In genomic region chr5:29218138-29218537, GRCh38 we compare ENCODE assay signal across 20 cellular contexts.
A peak's percentile ranks its signal among the peaks of the same experiment; 100 is the strongest.
DNase-seq lines count a peak whose midpoint lies in the region; ATAC-seq and TF ChIP-seq lines count a peak whose summit lies in the region.
"Had no signal": no experiment of that assay in that cellular context is flagged by ENCODE, and none has a peak within 500 bp of the region (broad histone marks: within the 10 kb centered on the region; RNA-seq: fewer than 3 reads in every experiment).

No MANE protein-coding gene starts in this region.

- H3K4me1 ChIP-seq in OCI-LY3 (ENCODE audit: low read length): no peaks in the 10 kb centered on the region
- H3K4me1 ChIP-seq in foreskin keratinocyte: no peaks in the 10 kb centered on the region
- H3K4me1 ChIP-seq: testis had no signal

- H3K36me3 ChIP-seq in OCI-LY3 (replicated peaks; ENCODE audit: low read depth, low read length): no peaks in the 10 kb centered on the region

- H3K27ac ChIP-seq in C4-2B (no peak overlapping the region), OCI-LY3 (ENCODE audit: low read length) (no peak overlapping the region), foreskin keratinocyte (no peak overlapping the region), RWPE1 (no peak overlapping the region)
- H3K27ac ChIP-seq: testis had no signal

- no peaks in the 10 kb centered on the region for H3K4me1 Mint-ChIP-seq in naive thymus-derived CD8-positive, alpha-beta T cell
- H3K4me1 Mint-ChIP-seq: B cell, IgD-negative memory B cell had no signal

- H3K79me2 ChIP-seq in OCI-LY3 (ENCODE audit: low read length): no peaks in the 10 kb centered on the region

- H3K9ac ChIP-seq in OCI-LY3 (ENCODE audit: low read length): no peak overlapping the region

- TF ChIP-seq CTCF in C4-2B (conservative IDR thresholded peaks at IDR 0.05) (peak; percentile 7; the same call in 1 of the 2 replicates), OCI-LY3 (IDR thresholded peaks at IDR 0.05; ENCODE audit: low read depth, low read length) (peak; percentile 27; the same call in 1 of the 2 replicates), foreskin keratinocyte (conservative IDR thresholded peaks at IDR 0.05) (peak; percentile 18), RWPE1 (conservative IDR thresholded peaks at IDR 0.05; ENCODE audit: low read depth) (no peak)

- H3K4me3 ChIP-seq in OCI-LY3 (ENCODE audit: low read length): no peak overlapping the region
- H3K4me3 ChIP-seq: testis had no signal

- peak; percentile 18 for DNase-seq in HT-29 (ENCODE audit: low spot score)
- peak in 1 of 2 donors; percentile 13 for DNase-seq in foreskin keratinocyte
- DNase-seq in activated CD8-positive, alpha-beta memory T cell treated with anti-CD3 and anti-CD28 coated beads, Interleukin-2, amount 50 U/mL, for 48 hours: no peak
- DNase-seq in RWPE1 (ENCODE audit: low spot score): no peak
- no peak for DNase-seq in naive thymus-derived CD8-positive, alpha-beta T cell
- DNase-seq in epidermal melanocyte (ENCODE audit: insufficient read length, low spot score): no peak
- DNase-seq: activated CD4-positive, alpha-beta T cell treated with anti-CD3 and anti-CD28 coated beads for 1 hour; activated effector memory CD4-positive, alpha-beta T cell treated with anti-CD3 and anti-CD28 coated beads, Interleukin-2, amount 50 U/mL, for 16 hours; DND-41; effector memory CD4-positive, alpha-beta T cell; hypothalamus; NCI-H1436; Right ventricle myocardium superior; stimulated activated CD4-positive, alpha-beta T cell treated with anti-CD3 and anti-CD28 coated beads, Interleukin-4, amount 100 ng/mL, for 4 hours; testis had no signal

- H3K27me3 ChIP-seq in OCI-LY3 (ENCODE audit: low read depth, low read length) (no peaks in the 10 kb centered on the region), foreskin keratinocyte (no peaks in the 10 kb centered on the region)
- H3K27me3 ChIP-seq: testis had no signal

- H4K20me1 ChIP-seq in OCI-LY3 (ENCODE audit: insufficient read depth, low read length): no peaks in the 10 kb centered on the region

- H3K9me3 Mint-ChIP-seq in naive thymus-derived CD8-positive, alpha-beta T cell: peaks cover 0 to 36% (median 13%) of the 10 kb centered on the region in 9 donors

- H3K4me3 Mint-ChIP-seq in naive thymus-derived CD8-positive, alpha-beta T cell: no peak overlapping the region
- H3K4me3 Mint-ChIP-seq: B cell; IgD-negative memory B cell; T-helper 1 cell treated with Interleukin-12 subunit alpha and Interleukin-12 subunit beta and Interleukin-4 antibody, amounts not matched to agents 30 μg/mL and 1 μg/mL, for 36 hours had no signal

- no peak overlapping the region for H2AFZ ChIP-seq in OCI-LY3 (ENCODE audit: low read depth, low read length)

- CTCF ChIA-PET in RWPE1 (lab: Yijun Ruan, JAX): interaction anchor here (0.5 to 0.6 kb wide), 6 partner anchors 86 to 693 kb away, joined by 3 to 4 read pairs (median 3); no protein-coding TSS in a partner anchor

- no peaks in the 10 kb centered on the region for H3K27me3 Mint-ChIP-seq in naive thymus-derived CD8-positive, alpha-beta T cell
- H3K27me3 Mint-ChIP-seq: B cell, IgD-negative memory B cell had no signal

- H3K9me3 ChIP-seq in OCI-LY3 (ENCODE audit: insufficient read depth, low read length): no peaks in the 10 kb centered on the region
- H3K9me3 ChIP-seq: testis had no signal

- no peak overlapping the region for H3K27ac Mint-ChIP-seq in naive thymus-derived CD8-positive, alpha-beta T cell
- H3K27ac Mint-ChIP-seq: B cell; IgD-negative memory B cell; T-helper 1 cell treated with Interleukin-12 subunit alpha and Interleukin-12 subunit beta and Interleukin-4 antibody, amounts not matched to agents 30 μg/mL and 1 μg/mL, for 36 hours had no signal

- no peak overlapping the region for H3K4me2 ChIP-seq in OCI-LY3 (ENCODE audit: low read length)

- POLR2A ChIA-PET in RWPE1 (lab: Yijun Ruan, JAX; ENCODE audit: low non-redundant PET): no interaction called here
- POLR2A ChIA-PET in naive thymus-derived CD8-positive, alpha-beta T cell (lab: Charles Lee): no interaction called here

- H3K36me3 Mint-ChIP-seq in naive thymus-derived CD8-positive, alpha-beta T cell: no peaks in the 10 kb centered on the region
- H3K36me3 Mint-ChIP-seq: IgD-negative memory B cell had no signal

- no peak for ATAC-seq in foreskin keratinocyte
- no peak for ATAC-seq in naive thymus-derived CD8-positive, alpha-beta T cell
